Comparison of ENCODE assay signal across 1 cellular context in genomic region chr5:43075319-43076293, GRCh38.
TF ChIP-seq lines count a peak whose summit lies in the region.

No MANE protein-coding gene starts in this region.

TF ChIP-seq in K562, 482 proteins besides CTCF, POLR2A, EP300 and RAD21 (continued from another document and continues in another):
- TF ChIP-seq AFF1 (IDR thresholded peaks at IDR 0.05; ENCODE audit: low read depth in 1 of 2, partially characterized antibody in 2 of 2) = peak in 1 of 2 experiments; percentile 66
- TF ChIP-seq HEY1 (CRISPR knock-in tag; IDR thresholded peaks at IDR 0.05; ENCODE audit: borderline replicate concordance) = no peak
- peak; percentile 68 for TF ChIP-seq POLR2AphosphoS5 (IDR thresholded peaks at IDR 0.05; ENCODE audit: control insufficient read depth, insufficient read depth, low read depth, low read length)
- no peak for TF ChIP-seq BDP1 (IDR thresholded peaks at IDR 0.05; ENCODE audit: insufficient read depth, insufficient read length)
- TF ChIP-seq RFX1 (IDR thresholded peaks at IDR 0.05) = no peak
- TF ChIP-seq PRPF4 (IDR thresholded peaks at IDR 0.05; ENCODE audit: insufficient read depth, low read depth, low read length, poor library complexity, severe bottlenecking) = no peak
- TF ChIP-seq ZNF639 (CRISPR knock-in tag; conservative IDR thresholded peaks at IDR 0.05 in 1 of 2, IDR thresholded peaks at IDR 0.05 in 1 of 2) = peak in 1 of 2 experiments; percentile 83; a peak in 1 of 4 replicates
- TF ChIP-seq GATAD2A (IDR thresholded peaks at IDR 0.05) = peak; percentile 88
- no peak for TF ChIP-seq PTRF (tag; IDR thresholded peaks at IDR 0.05)
- TF ChIP-seq NRF1 (conservative IDR thresholded peaks at IDR 0.05 in 1 of 2, IDR thresholded peaks at IDR 0.05 in 1 of 2) = peak in 1 of 2 experiments; percentile 14; a peak in 2 of 4 replicates
- TF ChIP-seq PCBP2 (IDR thresholded peaks at IDR 0.05; ENCODE audit: low read depth, low read length, poor library complexity, severe bottlenecking) = no peak
- no peak for TF ChIP-seq ZFP1 (CRISPR knock-in tag; IDR thresholded peaks at IDR 0.05)
- peak; percentile 15 for TF ChIP-seq ZNF347 (CRISPR knock-in tag; IDR thresholded peaks at IDR 0.05; ENCODE audit: low read depth)
- TF ChIP-seq NR3C1 (CRISPR knock-in tag; IDR thresholded peaks at IDR 0.05) = no peak
- no peak for TF ChIP-seq ZFP36 (IDR thresholded peaks at IDR 0.05; ENCODE audit: low read depth, low read length, partially characterized antibody)
- no peak for TF ChIP-seq E2F8 (IDR thresholded peaks at IDR 0.05; ENCODE audit: low read depth, partially characterized antibody)
- peak; percentile 36; the same call in 1 of the 2 replicates for TF ChIP-seq ZNF239 (CRISPR knock-in tag; IDR thresholded peaks at IDR 0.05)
- no peak for TF ChIP-seq IRF1 (CRISPR knock-in tag; IDR thresholded peaks at IDR 0.05; ENCODE audit: borderline replicate concordance)
- peak; percentile 96 for TF ChIP-seq ELF1 (tag; IDR thresholded peaks at IDR 0.05)
- 0 out of 2 replicates have a peak, but pooled peaks have one; percentile 51 for TF ChIP-seq ZNF436 (CRISPR knock-in tag; IDR thresholded peaks at IDR 0.05)
- no peak for TF ChIP-seq WHSC1 (IDR thresholded peaks at IDR 0.05; ENCODE audit: low read length)
- no peak for TF ChIP-seq ZNF408 (CRISPR knock-in tag; IDR thresholded peaks at IDR 0.05; ENCODE audit: low read depth)
- no peak for TF ChIP-seq STAT5B (CRISPR knock-in tag; IDR thresholded peaks at IDR 0.05)
- peak; percentile 97 for TF ChIP-seq ZNF589 (CRISPR knock-in tag; IDR thresholded peaks at IDR 0.05; ENCODE audit: low read depth)
- no peak; the same call in 1 of the 2 replicates for TF ChIP-seq XRCC5 (IDR thresholded peaks at IDR 0.05; ENCODE audit: low read depth, low read length)
- no peak for TF ChIP-seq ZNF512 (tag; IDR thresholded peaks at IDR 0.05)
- no peak for TF ChIP-seq SFPQ (IDR thresholded peaks at IDR 0.05; ENCODE audit: low read depth, low read length)
- TF ChIP-seq XRCC4 (IDR thresholded peaks at IDR 0.05; ENCODE audit: extremely low read depth, insufficient read depth, insufficient read length) = no peak
- TF ChIP-seq HDAC8 (tag; IDR thresholded peaks at IDR 0.05) = 0 out of 2 replicates have a peak, but pooled peaks have one; percentile 40
- no peak for TF ChIP-seq HNRNPUL1 (IDR thresholded peaks at IDR 0.05; ENCODE audit: low read length)
- TF ChIP-seq ZNF561 (CRISPR knock-in tag; conservative IDR thresholded peaks at IDR 0.05) = no peak
- TF ChIP-seq ZNF830 (CRISPR knock-in tag; IDR thresholded peaks at IDR 0.05) = no peak
- no peak for TF ChIP-seq NCOA2 (IDR thresholded peaks at IDR 0.05; ENCODE audit: partially characterized antibody in 2 of 2)
- TF ChIP-seq PRDM10 (IDR thresholded peaks at IDR 0.05; ENCODE audit: partially characterized antibody) = peak; percentile 59
- no peak for TF ChIP-seq ZNF253 (CRISPR knock-in tag; conservative IDR thresholded peaks at IDR 0.05)
- TF ChIP-seq CEBPB (tag; IDR thresholded peaks at IDR 0.05) = peak; percentile 38; the same call in 1 of the 2 replicates
- no peak for TF ChIP-seq ZBTB49 (CRISPR knock-in tag; IDR thresholded peaks at IDR 0.05; ENCODE audit: borderline replicate concordance)
- no peak for TF ChIP-seq PCBP1 (IDR thresholded peaks at IDR 0.05; ENCODE audit: low read depth, low read length, poor library complexity, severe bottlenecking)
- TF ChIP-seq THRB (CRISPR knock-in tag; conservative IDR thresholded peaks at IDR 0.05) = no peak
- TF ChIP-seq SIN3A (IDR thresholded peaks at IDR 0.05; ENCODE audit: borderline replicate concordance in 2 of 2, control insufficient read depth in 1 of 2, low read depth in 2 of 2, low read length in 2 of 2) = no peak
- no peak for TF ChIP-seq ETS2 (tag; IDR thresholded peaks at IDR 0.05; ENCODE audit: borderline replicate concordance, poor library complexity, severe bottlenecking)
- no peak for TF ChIP-seq JUNB (CRISPR knock-in tag; conservative IDR thresholded peaks at IDR 0.05)
